Comparison of ENCODE assay signal across 2 cellular contexts in genomic region chr19:13876834-13877233, GRCh38.
TF ChIP-seq lines count a peak whose summit lies in the region.

Gene NANOS3 (plus strand): TSS chr19:13877134. CDS start chr19:13877249, 115 bp downstream.

TF ChIP-seq in HEK293, 187 proteins besides CTCF, POLR2A, EP300 and RAD21:
- no peak for TF ChIP-seq ZNF692 (tag by site-specific recombination; IDR thresholded peaks at IDR 0.05)
- TF ChIP-seq ZNF677 (tag by site-specific recombination; IDR thresholded peaks at IDR 0.05): no peak
- TF ChIP-seq GLIS1 (tag by site-specific recombination; IDR thresholded peaks at IDR 0.05): peak; percentile 43
- no peak for TF ChIP-seq ZBTB10 (tag by site-specific recombination; IDR thresholded peaks at IDR 0.05)
- TF ChIP-seq HOXD13 (CRISPR knock-in tag; IDR thresholded peaks at IDR 0.05; ENCODE audit: borderline replicate concordance): no peak

TF ChIP-seq in K562, 482 proteins besides CTCF, POLR2A, EP300 and RAD21:
- no peak for TF ChIP-seq RFX7 (CRISPR knock-in tag; IDR thresholded peaks at IDR 0.05)
- TF ChIP-seq CREB3L1 (IDR thresholded peaks at IDR 0.05; ENCODE audit: borderline replicate concordance, low read depth): no peak
- no peak for TF ChIP-seq FOXA1 (IDR thresholded peaks at IDR 0.05; ENCODE audit: borderline replicate concordance)
- no peak for TF ChIP-seq ZEB2 (IDR thresholded peaks at IDR 0.05)
- TF ChIP-seq PHF8 (IDR thresholded peaks at IDR 0.05; ENCODE audit: borderline replicate concordance, low read length): no peak
- TF ChIP-seq MBD2 (IDR thresholded peaks at IDR 0.05; ENCODE audit: borderline replicate concordance, low read depth): no peak
- TF ChIP-seq TAF1 (IDR thresholded peaks at IDR 0.05; ENCODE audit: control insufficient read depth, extremely low read depth, insufficient read depth, low read length, severe bottlenecking): no peak
- TF ChIP-seq NFYB (IDR thresholded peaks at IDR 0.05; ENCODE audit: extremely low read depth, insufficient read length): no peak
